14 cellular contexts compared by ENCODE assay signal in genomic region chr4:16686195-16686594, GRCh38.
DNase-seq lines count a peak whose midpoint lies in the region; ATAC-seq and TF ChIP-seq lines count a peak whose summit lies in the region.
"Had no signal": no experiment of that assay in that cellular context is flagged by ENCODE, and none has a peak within 500 bp of the region (broad histone marks: within the 10 kb centered on the region; RNA-seq: fewer than 3 reads in every experiment).

No MANE protein-coding gene starts in this region.

- H4K8ac ChIP-seq in H9 (replicated peaks; ENCODE audit: insufficient read length, low read depth, low read length) = no peak overlapping the region

- TF ChIP-seq CTCF in H9 (conservative IDR thresholded peaks at IDR 0.05) (no peak), fibroblast of villous mesenchyme (IDR thresholded peaks at IDR 0.05; ENCODE audit: insufficient read depth, low read depth, low read length) (no peak), thoracic aorta (IDR thresholded peaks at IDR 0.05) (no peak)

- H3K18ac ChIP-seq in H9 (ENCODE audit: insufficient read length, low read depth, low read length) = no peak overlapping the region

- H2BK12ac ChIP-seq in H9 (ENCODE audit: insufficient read length, low read depth, low read length) = no peak overlapping the region

- H3K4me1 Mint-ChIP-seq in H9 = peaks cover 18 to 25% of the 10 kb centered on the region in 2 experiments
- H3K4me1 Mint-ChIP-seq: activated CD4-positive, alpha-beta memory T cell treated with anti-CD3 and anti-CD28 coated beads, Interleukin-2, amount 10 ng/mL, durations not matched to agents 7 days and 5 days had no signal

- no peak overlapping the region for H3K23ac ChIP-seq in H9 (ENCODE audit: insufficient read length, low read depth, low read length)

- H3K9ac ChIP-seq in H9 (ENCODE audit: extremely low read depth, insufficient read length, low read length) = no peak overlapping the region

- no peaks in the 10 kb centered on the region for H3K36me3 ChIP-seq in thoracic aorta
- H3K36me3 ChIP-seq: esophagus squamous epithelium, tibial artery had no signal

- ATAC-seq in thoracic aorta (ENCODE audit: insufficient number of reproducible peaks, low FRiP score, low read depth) = no peak
- no peak for ATAC-seq in HG03097 (IDR thresholded peaks at IDR 0.05; ENCODE audit: low FRiP score, unreplicated experiment)

- H3K27ac Mint-ChIP-seq in H9 = peak overlapping the region in 2 of 3 experiments; percentile 14 to 50; a peak in 2 of 7 replicates
- H3K27ac Mint-ChIP-seq: activated CD4-positive, alpha-beta memory T cell treated with anti-CD3 and anti-CD28 coated beads, Interleukin-2, amount 10 ng/mL, durations not matched to agents 7 days and 5 days had no signal

- no peak overlapping the region for H2AFZ ChIP-seq in H9 (ENCODE audit: low read length)

- no peak overlapping the region for H2BK120ac ChIP-seq in H9 (ENCODE audit: low read depth, low read length, poor library complexity, severe bottlenecking)

- H3K23me2 ChIP-seq in H9 (ENCODE audit: insufficient read length, low read depth, low read length, poor library complexity, severe bottlenecking) = no peaks in the 10 kb centered on the region

- no peaks in the 10 kb centered on the region for H4K20me1 ChIP-seq in H9 (ENCODE audit: control insufficient read depth, insufficient read depth, insufficient read length)

- no peak overlapping the region for H3K4me2 ChIP-seq in H9 (ENCODE audit: insufficient read depth, insufficient read length, low read length)

- no peak overlapping the region for H3K4me3 Mint-ChIP-seq in H9
- H3K4me3 Mint-ChIP-seq: activated CD4-positive, alpha-beta memory T cell treated with anti-CD3 and anti-CD28 coated beads, Interleukin-2, amount 10 ng/mL, durations not matched to agents 7 days and 5 days had no signal

- H3K27ac ChIP-seq in H9 (ENCODE audit: insufficient read length, low read depth, low read length) = no peak overlapping the region
- H3K27ac ChIP-seq in thoracic aorta = peak overlapping the region; percentile 26 to 61
- H3K27ac ChIP-seq: skin epidermis, tibial artery had no signal

- H3K4me3 ChIP-seq in fibroblast of villous mesenchyme (ENCODE audit: low read depth, low read length) (no peak overlapping the region), thoracic aorta (no peak overlapping the region)
- H3K4me3 ChIP-seq: esophagus squamous epithelium, skin epidermis, tibial artery had no signal

- no peak overlapping the region for H3K56ac ChIP-seq in H9 (ENCODE audit: insufficient read length, low read depth, low read length)

- no peaks in the 10 kb centered on the region for H3K9me3 ChIP-seq in H9 (ENCODE audit: control insufficient read depth, low read depth, low read length)
- no peaks in the 10 kb centered on the region for H3K9me3 ChIP-seq in thoracic aorta
- H3K9me3 ChIP-seq: esophagus squamous epithelium, tibial artery had no signal

- no peak overlapping the region for H2BK20ac ChIP-seq in H9 (ENCODE audit: low read depth, low read length, poor library complexity, severe bottlenecking)

- H4K91ac ChIP-seq in H9 (ENCODE audit: insufficient read length, low read depth, low read length) = no peak overlapping the region

- H2AK5ac ChIP-seq in H9 (ENCODE audit: insufficient read length, low read length) = no peak overlapping the region

- no peak overlapping the region for H3K14ac ChIP-seq in H9 (ENCODE audit: insufficient read depth, low read length)

- DNase-seq in H9 (no peak), amniotic stem cell (lab: John Stamatoyannopoulos, UW) (peak; percentile 88), fibroblast of villous mesenchyme (ENCODE audit: low read depth) (peak; percentile 87), thoracic aorta (ENCODE audit: low spot score) (no peak), HUDEP-2 (lab: John Stamatoyannopoulos, UW; ENCODE audit: unreplicated experiment in 76 of 76) (no peak), NCI-H2227 (lab: John Stamatoyannopoulos, UW; ENCODE audit: unreplicated experiment) (no peak), NCI-H1930 (lab: John Stamatoyannopoulos, UW) (no peak)
- DNase-seq: activated CD4-positive, alpha-beta memory T cell treated with anti-CD3 and anti-CD28 coated beads, Interleukin-2, amount 10 ng/mL, durations not matched to agents 7 days and 5 days; esophagus squamous epithelium; NCI-H510A treated with DMSO at 0.1 percent for 48 hours; RPMI8226; tibial artery had no signal

- no peaks in the 10 kb centered on the region for H3K27me3 Mint-ChIP-seq in H9 (ENCODE audit: low read depth)
- H3K27me3 Mint-ChIP-seq: activated CD4-positive, alpha-beta memory T cell treated with anti-CD3 and anti-CD28 coated beads, Interleukin-2, amount 10 ng/mL, durations not matched to agents 7 days and 5 days had no signal

- H3T11ph ChIP-seq in H9 (ENCODE audit: low read length) = no peak overlapping the region

- no CpG with 5 or more reads among the region's 2 CpGs for whole genome bisulfite sequencing in H9 (ENCODE audit: extremely low coverage, insufficient read length, low lambda C conversion rate)

- H3K9me3 Mint-ChIP-seq in H9 = no peaks in the 10 kb centered on the region
- H3K9me3 Mint-ChIP-seq: activated CD4-positive, alpha-beta memory T cell treated with anti-CD3 and anti-CD28 coated beads, Interleukin-2, amount 10 ng/mL, durations not matched to agents 7 days and 5 days had no signal

- H3K79me1 ChIP-seq in H9 (ENCODE audit: insufficient read depth, low read depth, low read length, poor library complexity, severe bottlenecking) = no peaks in the 10 kb centered on the region

- H2BK5ac ChIP-seq in H9 (ENCODE audit: insufficient read length, low read length) = no peak overlapping the region

- no peak overlapping the region for H2BK15ac ChIP-seq in H9 (ENCODE audit: low read depth, low read length)

- H3K4ac ChIP-seq in H9 (ENCODE audit: low read depth, low read length) = no peak overlapping the region

- peaks cover 0 to under 1% (median 0%) of the 10 kb centered on the region in 3 experiments; a peak in 2 of 7 replicates for H3K36me3 Mint-ChIP-seq in H9 (ENCODE audit: insufficient read depth in 1 of 3, low read depth in 3 of 3)

- no peaks in the 10 kb centered on the region for H3K79me2 ChIP-seq in H9 (ENCODE audit: insufficient read depth, low read length)

- H3K4me1 ChIP-seq in H9 (ENCODE audit: insufficient read depth, low read length) = peaks cover 3% of the 10 kb centered on the region
- peaks cover 14 to 35% of the 10 kb centered on the region in 2 donors for H3K4me1 ChIP-seq in thoracic aorta (ENCODE audit: control insufficient read depth in 1 of 2, low read depth in 2 of 2)

- H3K27me3 ChIP-seq in H9 (ENCODE audit: insufficient read depth, low read length) (no peaks in the 10 kb centered on the region), thoracic aorta (replicated peaks; ENCODE audit: insufficient read depth) (no peaks in the 10 kb centered on the region)
- H3K27me3 ChIP-seq: esophagus squamous epithelium, tibial artery had no signal

- H4K5ac ChIP-seq in H9 (ENCODE audit: insufficient read length, low read depth, low read length) = no peak overlapping the region

Comparison
In these comparisons a context has a peak if more than half of its experiments do, and no peak if none do; other contexts are left out.
1. DNase-seq: peak in amniotic stem cell (single experiment) and fibroblast of villous mesenchyme (single experiment); none in H9 (single experiment), thoracic aorta (single experiment), HUDEP-2 (0 of 76), NCI-H2227 (single experiment) and NCI-H1930 (0 of 2).